1 cellular context compared by ENCODE assay signal in genomic region chr1:155253797-155254196, GRCh38.
TF ChIP-seq lines count a peak whose summit lies in the region.

No MANE protein-coding gene starts in this region.

TF ChIP-seq in IMR-90, 13 proteins besides CTCF, POLR2A, EP300 and RAD21 (continued from another document):
- TF ChIP-seq USF2 (IDR thresholded peaks at IDR 0.05; ENCODE audit: low read depth, low read length) = no peak
